Comparison of ENCODE assay signal across 8 cellular contexts in the genomic region with DNA sequence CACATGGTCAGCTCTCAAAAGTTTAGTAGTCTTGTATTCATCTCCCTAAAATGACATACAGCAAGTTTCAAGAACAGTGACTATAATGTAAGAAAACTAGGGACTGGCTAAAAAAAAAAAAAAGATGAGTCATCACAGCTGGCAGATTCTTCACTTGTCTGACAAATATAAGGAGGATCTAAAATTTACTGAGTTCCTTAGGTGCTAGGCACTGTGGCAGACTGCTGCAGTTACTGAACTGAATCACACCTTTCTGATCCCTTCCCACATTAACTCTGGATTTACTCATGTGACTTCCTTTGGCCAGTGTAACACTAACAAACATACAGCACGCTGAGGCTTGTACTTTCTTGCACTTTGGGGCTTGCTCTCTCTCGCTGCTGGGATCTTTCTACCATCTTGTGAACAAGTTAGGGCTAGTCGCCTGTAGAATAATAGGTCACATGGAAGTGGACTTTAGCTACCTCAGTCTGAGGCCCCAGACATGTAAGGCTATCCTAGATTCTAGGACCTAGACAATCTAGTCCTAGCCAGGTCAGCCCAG. TPM values are rescaled to one million over a fixed set of nuclear protein-coding genes. Genes with fewer than 3 reads are reported as not detected.
DNase-seq lines count a peak whose midpoint lies in the region; ATAC-seq lines count a peak whose summit lies in the region.

No MANE protein-coding gene starts in this region.

- CTCF ChIA-PET in activated CD4-positive, alpha-beta memory T cell treated with anti-CD3 and anti-CD28 coated beads, Interleukin-2, amount 10 ng/mL, durations not matched to agents 7 days and 5 days (lab: Charles Lee) = interaction anchor here (1.2 kb wide), 1 partner anchor 12 kb away, joined by 3 read pairs; no protein-coding TSS in a partner anchor

- no peaks in the 10 kb centered on the region for H3K4me1 ChIP-seq in thymus (ENCODE audit: control insufficient read depth, insufficient read depth, low read length)

- H3K27me3 ChIP-seq in thymus (ENCODE audit: control insufficient read depth, insufficient read depth) = no peaks in the 10 kb centered on the region

- WGBS in thymus = 86% methylated on average over 3 of the region's 3 CpGs

- intact Hi-C loops in left cardiac atrium (cut with DNase I) = no loop called here

- H3K36me3 Mint-ChIP-seq in activated CD4-positive, alpha-beta memory T cell treated with anti-CD3 and anti-CD28 coated beads, Interleukin-2, amount 10 ng/mL, durations not matched to agents 7 days and 5 days (ENCODE audit: low read depth) = peaks cover 43% of the 10 kb centered on the region

- H3K27me3 Mint-ChIP-seq in activated CD4-positive, alpha-beta memory T cell treated with anti-CD3 and anti-CD28 coated beads, Interleukin-2, amount 10 ng/mL, durations not matched to agents 7 days and 5 days = no peaks in the 10 kb centered on the region

- no peaks in the 10 kb centered on the region for H3K9me3 ChIP-seq in thymus (ENCODE audit: control insufficient read depth)

- POLR2A ChIA-PET in activated CD4-positive, alpha-beta memory T cell treated with anti-CD3 and anti-CD28 coated beads, Interleukin-2, amount 10 ng/mL, durations not matched to agents 7 days and 5 days (lab: Charles Lee) = interaction anchor here (0.8 to 1.3 kb wide), 4 partner anchors 14 to 88 kb away, joined by 3 to 4 read pairs (median 3); a partner anchor contains a TSS

- DNase-seq in EH (ENCODE audit: low read depth) (peak; percentile 76), left cardiac atrium (no peak), COR-L47 (lab: John Stamatoyannopoulos, UW) (no peak)
- peak; percentile 18 for DNase-seq in activated CD4-positive, alpha-beta memory T cell treated with anti-CD3 and anti-CD28 coated beads, Interleukin-2, amount 10 ng/mL, durations not matched to agents 7 days and 5 days
- no peak for DNase-seq in activated CD4-positive, CD25-positive, alpha-beta regulatory T cell treated with anti-CD3 and anti-CD28 coated beads, Interleukin-2, amount 50 U/mL, for 72 hours

- peak overlapping the region; percentile 76 for H3K27ac Mint-ChIP-seq in activated CD4-positive, alpha-beta memory T cell treated with anti-CD3 and anti-CD28 coated beads, Interleukin-2, amount 10 ng/mL, durations not matched to agents 7 days and 5 days

- no peaks in the 10 kb centered on the region for H3K9me3 Mint-ChIP-seq in activated CD4-positive, alpha-beta memory T cell treated with anti-CD3 and anti-CD28 coated beads, Interleukin-2, amount 10 ng/mL, durations not matched to agents 7 days and 5 days

- H3K4me1 Mint-ChIP-seq in activated CD4-positive, alpha-beta memory T cell treated with anti-CD3 and anti-CD28 coated beads, Interleukin-2, amount 10 ng/mL, durations not matched to agents 7 days and 5 days = peaks cover 21% of the 10 kb centered on the region

- H3K4me3 Mint-ChIP-seq in activated CD4-positive, alpha-beta memory T cell treated with anti-CD3 and anti-CD28 coated beads, Interleukin-2, amount 10 ng/mL, durations not matched to agents 7 days and 5 days = peak overlapping the region; percentile 4

- ATAC-seq in HG03378 (IDR thresholded peaks at IDR 0.05; ENCODE audit: unreplicated experiment) = peak; percentile 76
- ATAC-seq in left cardiac atrium = peak; percentile 38 to 92
- no peak for ATAC-seq in GM18502 (IDR thresholded peaks at IDR 0.05; ENCODE audit: poor library complexity, unreplicated experiment)

- H3K36me3 ChIP-seq in thymus (ENCODE audit: control insufficient read depth, insufficient read depth) = no peaks in the 10 kb centered on the region

- peak overlapping the region; percentile 25 for H3K27ac ChIP-seq in thymus (ENCODE audit: low read depth)

- no peak overlapping the region for H3K4me3 ChIP-seq in thymus (ENCODE audit: low read length)

RNA-seq across cellular contexts. Expression of a gene that starts 32.1 kb away (rescaled TPM):
- total RNA-seq in activated CD4-positive, alpha-beta memory T cell treated with anti-CD3 and anti-CD28 coated beads, Interleukin-2, amount 10 ng/mL, durations not matched to agents 7 days and 5 days = 10 to 100 TPM; 49.8 to 53.1 TPM
- 10 to 100 TPM in 1 of 2 donors, 1 to 10 TPM in 1; 8.2 to 13.8 TPM for total RNA-seq in left cardiac atrium
- 41.2 TPM for polyA plus RNA-seq in thymus

Comparison
In these comparisons a context has a peak if more than half of its experiments do, and no peak if none do; other contexts are left out.
1. DNase-seq: peak in EH (single experiment) and activated CD4-positive, alpha-beta memory T cell treated with anti-CD3 and anti-CD28 coated beads, Interleukin-2, amount 10 ng/mL, durations not matched to agents 7 days and 5 days (single experiment); none in left cardiac atrium (single experiment), COR-L47 (single experiment) and activated CD4-positive, CD25-positive, alpha-beta regulatory T cell treated with anti-CD3 and anti-CD28 coated beads, Interleukin-2, amount 50 U/mL, for 72 hours (single experiment).